ENCODE assay signal across 8 cellular contexts in the genomic region with DNA sequence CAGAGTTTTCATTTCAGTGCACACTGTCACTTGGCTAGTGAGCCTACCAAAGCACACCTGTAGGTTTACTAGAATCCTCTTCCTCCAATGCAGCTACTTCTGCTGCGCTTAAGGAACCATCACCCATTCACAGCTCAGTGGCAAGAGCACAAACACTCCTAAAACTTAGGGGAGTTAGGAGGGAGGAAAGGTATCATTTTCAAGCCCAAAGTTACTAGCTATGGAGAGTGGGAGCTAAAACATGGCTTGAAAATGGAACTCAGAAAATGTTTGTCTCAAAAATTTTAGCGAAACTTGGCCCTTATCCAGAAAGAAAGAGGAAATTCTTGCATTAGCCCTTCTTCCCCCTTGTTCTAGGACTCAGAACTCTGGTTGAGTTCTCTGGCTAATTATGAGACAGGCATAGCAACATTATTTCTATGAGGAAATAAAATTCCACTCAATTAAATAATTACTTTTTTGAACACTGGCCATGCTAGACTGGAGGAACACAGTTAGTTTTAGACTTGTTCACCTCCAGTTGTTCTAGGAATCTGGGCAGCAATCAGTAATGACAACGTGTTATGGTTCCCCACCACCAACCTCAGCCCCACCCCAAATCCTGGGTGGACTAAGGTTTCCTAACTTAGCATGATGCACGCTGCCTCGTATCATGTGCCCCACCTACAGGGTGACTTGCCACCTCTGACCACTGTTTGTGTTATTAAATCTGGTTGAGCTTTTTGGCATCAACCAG. TPM values are rescaled to one million over a fixed set of nuclear protein-coding genes. Genes with fewer than 3 reads are reported as not detected.
DNase-seq lines count a peak whose midpoint lies in the region; ATAC-seq and TF ChIP-seq lines count a peak whose summit lies in the region.

No MANE protein-coding gene starts in this region.

- intact Hi-C loops in posterior vena cava (cut with DNase I), result loop anchor here in 1 of 2 donors (5.0 kb wide), 1 partner anchor 33 kb away; no protein-coding TSS in a partner anchor

- no peaks in the 10 kb centered on the region for H3K36me3 ChIP-seq in brain microvascular endothelial cell (replicated peaks)

- H3K4me3 ChIP-seq in brain microvascular endothelial cell (ENCODE audit: low read depth, low read length), result no peak overlapping the region

- no peak for TF ChIP-seq CTCF in brain microvascular endothelial cell (IDR thresholded peaks at IDR 0.05; ENCODE audit: low read depth, low read length, missing control alignments)

- H3K27ac Mint-ChIP-seq in natural killer cell treated with Interleukin-12 subunit alpha and Interleukin-12 subunit beta and Interleukin-15 and Interleukin-18, amount 100 ng/mL, for 72 hours, result peak overlapping the region; percentile 86 to 95

- TF ChIP-seq EP300 in Ishikawa (IDR thresholded peaks at IDR 0.05; ENCODE audit: borderline replicate concordance), result no peak

- H3K27me3 ChIP-seq in brain microvascular endothelial cell (replicated peaks), result no peaks in the 10 kb centered on the region

- peak; percentile 47 to 66 for ATAC-seq in natural killer cell treated with Interleukin-12 subunit alpha and Interleukin-12 subunit beta and Interleukin-15 and Interleukin-18, amount 100 ng/mL, for 72 hours
- no peak for ATAC-seq in GM21619 (IDR thresholded peaks at IDR 0.05; ENCODE audit: unreplicated experiment)

- TF ChIP-seq RAD21 in Ishikawa (IDR thresholded peaks at IDR 0.05; ENCODE audit: low read depth), result no peak

- peak; percentile 18 for DNase-seq in GDM1 (lab: John Stamatoyannopoulos, UW)
- DNase-seq in brain microvascular endothelial cell, result no peak
- DNase-seq in natural killer cell treated with Interleukin-12 subunit alpha and Interleukin-12 subunit beta and Interleukin-15 and Interleukin-18, amount 100 ng/mL, for 72 hours (ENCODE audit: low spot score), result no peak
- no peak for DNase-seq in epidermal melanocyte (ENCODE audit: insufficient read length, low spot score)
- no peak for DNase-seq in stimulated activated CD4-positive, alpha-beta T cell treated with anti-CD3 and anti-CD28 coated beads, Interleukin-2, amount 100 ng/mL, for 48 hours
- no peak for DNase-seq in posterior vena cava (ENCODE audit: low spot score)

- no peaks in the 10 kb centered on the region for H3K36me3 Mint-ChIP-seq in natural killer cell treated with Interleukin-12 subunit alpha and Interleukin-12 subunit beta and Interleukin-15 and Interleukin-18, amount 100 ng/mL, for 72 hours

- peaks cover 66 to 90% of the 10 kb centered on the region in 2 donors for H3K4me1 Mint-ChIP-seq in natural killer cell treated with Interleukin-12 subunit alpha and Interleukin-12 subunit beta and Interleukin-15 and Interleukin-18, amount 100 ng/mL, for 72 hours (ENCODE audit: low read depth in 2 of 2)

- in situ Hi-C loops in brain microvascular endothelial cell (cut with HindIII; ENCODE audit: low pct_ligation_motif_present, low sequenced_read_pairs), result no loop called here

- H3K27ac ChIP-seq in brain microvascular endothelial cell, result peak overlapping the region; percentile 94

- no peaks in the 10 kb centered on the region for H3K27me3 Mint-ChIP-seq in natural killer cell treated with Interleukin-12 subunit alpha and Interleukin-12 subunit beta and Interleukin-15 and Interleukin-18, amount 100 ng/mL, for 72 hours

- H3K4me3 Mint-ChIP-seq in natural killer cell treated with Interleukin-12 subunit alpha and Interleukin-12 subunit beta and Interleukin-15 and Interleukin-18, amount 100 ng/mL, for 72 hours, result peak overlapping the region; percentile 82

- no peaks in the 10 kb centered on the region for H3K9me3 Mint-ChIP-seq in natural killer cell treated with Interleukin-12 subunit alpha and Interleukin-12 subunit beta and Interleukin-15 and Interleukin-18, amount 100 ng/mL, for 72 hours

TF ChIP-seq in Ishikawa, 13 proteins besides CTCF, POLR2A, EP300 and RAD21:
- peak; percentile 28; the same call in 1 of the 2 replicates for TF ChIP-seq NFIC (IDR thresholded peaks at IDR 0.05)
- TF ChIP-seq EGR1 (IDR thresholded peaks at IDR 0.05), result no peak

RNA-seq across cellular contexts. Expression of gene LPIN2, which starts 32.9 kb away (rescaled TPM):
- 10 to 100 TPM; 57.8 to 80.3 TPM for total RNA-seq in natural killer cell treated with Interleukin-12 subunit alpha and Interleukin-12 subunit beta and Interleukin-15 and Interleukin-18, amount 100 ng/mL, for 72 hours
- 10 to 100 TPM; 23.8 to 27.3 TPM for total RNA-seq in posterior vena cava
